15 cellular contexts compared by ENCODE assay signal in genomic region chr6:160973311-160973710, GRCh38. TPM values are rescaled to one million over a fixed set of nuclear protein-coding genes. Genes with fewer than 3 reads are reported as not detected.
DNase-seq lines count a peak whose midpoint lies in the region; ATAC-seq and TF ChIP-seq lines count a peak whose summit lies in the region.
"Had no signal": no experiment of that assay in that cellular context is flagged by ENCODE, and none has a peak within 500 bp of the region (broad histone marks: within the 10 kb centered on the region; RNA-seq: fewer than 3 reads in every experiment).

No MANE protein-coding gene starts in this region.

- H3K27me3 Mint-ChIP-seq in chondrocyte (ENCODE audit: low read depth) = no peaks in the 10 kb centered on the region
- H3K27me3 Mint-ChIP-seq in CD4-positive, alpha-beta T cell = peaks cover 17% of the 10 kb centered on the region
- H3K27me3 Mint-ChIP-seq: progenitor cell of endocrine pancreas had no signal

- H3K4me2 ChIP-seq in hepatocyte = peak overlapping the region; percentile 15

- POLR2A ChIA-PET in HEK293T (lab: Yijun Ruan, JAX) = no interaction called here
- POLR2A ChIA-PET in CD4-positive, alpha-beta T cell (lab: Charles Lee) = no interaction called here

- no peak for ATAC-seq in CD4-positive, alpha-beta T cell (ENCODE audit: poor library complexity)
- ATAC-seq in stimulated activated effector memory CD8-positive, alpha-beta T cell treated with anti-CD3 and anti-CD28 coated beads, Interleukin-12 subunit alpha, Interleukin-12 subunit beta, amount 100 ng/mL, for 72 hours = no peak

- no peak for TF ChIP-seq CTCF in chondrocyte (IDR thresholded peaks at IDR 0.05)
- no peak for TF ChIP-seq CTCF in hepatocyte (IDR thresholded peaks at IDR 0.05; ENCODE audit: poor library complexity)
- no peak for TF ChIP-seq CTCF in CD4-positive, alpha-beta T cell (IDR thresholded peaks at IDR 0.05)

- no peaks in the 10 kb centered on the region for H3K36me3 ChIP-seq in hepatocyte (replicated peaks; ENCODE audit: insufficient read depth, low read depth)
- H3K36me3 ChIP-seq: Peyer's patch had no signal

- peaks cover 28% of the 10 kb centered on the region for H3K4me1 Mint-ChIP-seq in chondrocyte (ENCODE audit: low read depth)
- no peaks in the 10 kb centered on the region for H3K4me1 Mint-ChIP-seq in CD4-positive, alpha-beta T cell (ENCODE audit: low read depth)
- no peaks in the 10 kb centered on the region for H3K4me1 Mint-ChIP-seq in stimulated activated effector memory CD8-positive, alpha-beta T cell treated with anti-CD3 and anti-CD28 coated beads, Interleukin-12 subunit alpha, Interleukin-12 subunit beta, amount 100 ng/mL, for 72 hours
- H3K4me1 Mint-ChIP-seq: activated naive CD8-positive, alpha-beta T cell treated with anti-CD3 and anti-CD28 coated beads for 36 hours had no signal

- H3K4me3 Mint-ChIP-seq in chondrocyte (ENCODE audit: unreplicated experiment) = no peak overlapping the region
- H3K4me3 Mint-ChIP-seq in CD4-positive, alpha-beta T cell = no peak overlapping the region
- H3K4me3 Mint-ChIP-seq in stimulated activated effector memory CD8-positive, alpha-beta T cell treated with anti-CD3 and anti-CD28 coated beads, Interleukin-12 subunit alpha, Interleukin-12 subunit beta, amount 100 ng/mL, for 72 hours = no peak overlapping the region
- H3K4me3 Mint-ChIP-seq: activated naive CD8-positive, alpha-beta T cell treated with anti-CD3 and anti-CD28 coated beads for 36 hours had no signal

- H3K9me3 ChIP-seq in hepatocyte (ENCODE audit: low read depth) = no peaks in the 10 kb centered on the region
- H3K9me3 ChIP-seq in CD4-positive, alpha-beta T cell (ENCODE audit: control insufficient read depth, low read length) = no peaks in the 10 kb centered on the region
- H3K9me3 ChIP-seq: Peyer's patch had no signal

- H3K79me2 ChIP-seq in hepatocyte = no peaks in the 10 kb centered on the region

- no peaks in the 10 kb centered on the region for H3K9me3 Mint-ChIP-seq in chondrocyte (ENCODE audit: low read depth)
- H3K9me3 Mint-ChIP-seq in CD4-positive, alpha-beta T cell = no peaks in the 10 kb centered on the region
- H3K9me3 Mint-ChIP-seq in stimulated activated effector memory CD8-positive, alpha-beta T cell treated with anti-CD3 and anti-CD28 coated beads, Interleukin-12 subunit alpha, Interleukin-12 subunit beta, amount 100 ng/mL, for 72 hours = no peaks in the 10 kb centered on the region
- H3K9me3 Mint-ChIP-seq: activated naive CD8-positive, alpha-beta T cell treated with anti-CD3 and anti-CD28 coated beads for 36 hours had no signal

- no peaks in the 10 kb centered on the region for H3K9me2 ChIP-seq in hepatocyte (replicated peaks; ENCODE audit: insufficient read depth)

- intact Hi-C loops in CD4-positive, alpha-beta T cell (cut with DNase I, micrococcal nuclease) = no loop called here

- peak overlapping the region; percentile 22 for H2AFZ ChIP-seq in hepatocyte

- no peaks in the 10 kb centered on the region for H4K20me1 ChIP-seq in hepatocyte (ENCODE audit: insufficient read depth, poor library complexity, severe bottlenecking)

- DNase-seq in HEK293T (ENCODE audit: extremely low spot score) (peak; percentile 23), chondrocyte (ENCODE audit: low spot score) (no peak), hepatocyte (ENCODE audit: low spot score) (peak; percentile 60), activated gamma-delta T cell (lab: John Stamatoyannopoulos, UW) (no peak), substantia nigra (lab: John Stamatoyannopoulos, UW) (no peak)
- no peak for DNase-seq in CD4-positive, alpha-beta T cell
- DNase-seq in stimulated activated effector memory CD8-positive, alpha-beta T cell treated with anti-CD3 and anti-CD28 coated beads, Interleukin-12 subunit alpha, Interleukin-12 subunit beta, amount 100 ng/mL, for 72 hours (ENCODE audit: low spot score in 2 of 2) = no peak
- DNase-seq: activated CD8-positive, alpha-beta memory T cell treated with anti-CD3 and anti-CD28 coated beads for 24 hours; activated naive CD8-positive, alpha-beta T cell treated with anti-CD3 and anti-CD28 coated beads for 36 hours; dermis blood vessel endothelial cell; GOT3; NCI-H2227 treated with DMSO at 0.1 percent for 48 hours; Peyer's patch had no signal

- H3K4me3 ChIP-seq in hepatocyte (no peak overlapping the region), skin epidermis (no peak overlapping the region)
- H3K4me3 ChIP-seq: Peyer's patch had no signal

- 48% methylated on average over 8 of the region's 8 CpGs for WGBS in hepatocyte (ENCODE audit: low lambda C conversion rate, missing lambda C conversion rate)

- peak overlapping the region; percentile 65 for H3K27ac Mint-ChIP-seq in chondrocyte (ENCODE audit: unreplicated experiment)
- no peak overlapping the region for H3K27ac Mint-ChIP-seq in CD4-positive, alpha-beta T cell
- no peak overlapping the region for H3K27ac Mint-ChIP-seq in stimulated activated effector memory CD8-positive, alpha-beta T cell treated with anti-CD3 and anti-CD28 coated beads, Interleukin-12 subunit alpha, Interleukin-12 subunit beta, amount 100 ng/mL, for 72 hours
- H3K27ac Mint-ChIP-seq: activated naive CD8-positive, alpha-beta T cell treated with anti-CD3 and anti-CD28 coated beads for 36 hours; progenitor cell of endocrine pancreas had no signal

- peaks cover 18% of the 10 kb centered on the region for H3K4me1 ChIP-seq in hepatocyte (ENCODE audit: insufficient read depth)
- H3K4me1 ChIP-seq: Peyer's patch had no signal

- H3K27ac ChIP-seq in hepatocyte (peak overlapping the region; percentile 70), skin epidermis (peak overlapping the region in 17 of 21 experiments; percentile 4 to 86 (median 58)), substantia nigra (ENCODE audit: low read depth, low read length, poor library complexity, severe bottlenecking) (no peak overlapping the region)
- H3K27ac ChIP-seq in CD4-positive, alpha-beta T cell (ENCODE audit: low read depth, low read length) = no peak overlapping the region

- H3K27me3 ChIP-seq in hepatocyte = no peaks in the 10 kb centered on the region
- no peaks in the 10 kb centered on the region for H3K27me3 ChIP-seq in CD4-positive, alpha-beta T cell (ENCODE audit: control insufficient read depth, insufficient read depth, low read length)
- H3K27me3 ChIP-seq: Peyer's patch had no signal

- CTCF ChIA-PET in HEK293T (lab: Yijun Ruan, JAX) = no interaction called here
- CTCF ChIA-PET in CD4-positive, alpha-beta T cell (lab: Charles Lee) = no interaction called here

- H3K36me3 Mint-ChIP-seq in chondrocyte (ENCODE audit: low read depth) = no peaks in the 10 kb centered on the region
- H3K36me3 Mint-ChIP-seq in CD4-positive, alpha-beta T cell (ENCODE audit: low read depth) = no peaks in the 10 kb centered on the region
- H3K36me3 Mint-ChIP-seq in stimulated activated effector memory CD8-positive, alpha-beta T cell treated with anti-CD3 and anti-CD28 coated beads, Interleukin-12 subunit alpha, Interleukin-12 subunit beta, amount 100 ng/mL, for 72 hours = no peaks in the 10 kb centered on the region
- H3K36me3 Mint-ChIP-seq: activated naive CD8-positive, alpha-beta T cell treated with anti-CD3 and anti-CD28 coated beads for 36 hours had no signal

TF ChIP-seq in HEK293T, 16 proteins besides CTCF, POLR2A, EP300 and RAD21:
- TF ChIP-seq PKNOX1 (IDR thresholded peaks at IDR 0.05) = no peak

RNA-seq across cellular contexts. Expression of gene MAP3K4, which starts 18.3 kb away (rescaled TPM):
- total RNA-seq in chondrocyte (25.5 to 34.1 TPM (median 33.2 TPM) in 3 replicates), hepatocyte (18.1 and 21.5 TPM in 2 replicates)
- polyA plus RNA-seq in hepatocyte = 10.9 and 13.8 TPM in 2 replicates
- total RNA-seq in CD4-positive, alpha-beta T cell = 10 to 100 TPM; 75.5 to 80.3 TPM

Comparison
In these comparisons a context has a peak if more than half of its experiments do, and no peak if none do; other contexts are left out.
1. DNase-seq: peak in HEK293T (single experiment) and hepatocyte (single experiment); none in chondrocyte (single experiment), CD4-positive, alpha-beta T cell (0 of 10), stimulated activated effector memory CD8-positive, alpha-beta T cell treated with anti-CD3 and anti-CD28 coated beads, Interleukin-12 subunit alpha, Interleukin-12 subunit beta, amount 100 ng/mL, for 72 hours (0 of 2), activated gamma-delta T cell (single experiment) and substantia nigra (0 of 49).
2. H3K27ac ChIP-seq: peak in hepatocyte (single experiment) and skin epidermis (17 of 21); none in CD4-positive, alpha-beta T cell (single experiment) and substantia nigra (single experiment).